ENCODE assay signal across 1 cellular context in the genomic region with DNA sequence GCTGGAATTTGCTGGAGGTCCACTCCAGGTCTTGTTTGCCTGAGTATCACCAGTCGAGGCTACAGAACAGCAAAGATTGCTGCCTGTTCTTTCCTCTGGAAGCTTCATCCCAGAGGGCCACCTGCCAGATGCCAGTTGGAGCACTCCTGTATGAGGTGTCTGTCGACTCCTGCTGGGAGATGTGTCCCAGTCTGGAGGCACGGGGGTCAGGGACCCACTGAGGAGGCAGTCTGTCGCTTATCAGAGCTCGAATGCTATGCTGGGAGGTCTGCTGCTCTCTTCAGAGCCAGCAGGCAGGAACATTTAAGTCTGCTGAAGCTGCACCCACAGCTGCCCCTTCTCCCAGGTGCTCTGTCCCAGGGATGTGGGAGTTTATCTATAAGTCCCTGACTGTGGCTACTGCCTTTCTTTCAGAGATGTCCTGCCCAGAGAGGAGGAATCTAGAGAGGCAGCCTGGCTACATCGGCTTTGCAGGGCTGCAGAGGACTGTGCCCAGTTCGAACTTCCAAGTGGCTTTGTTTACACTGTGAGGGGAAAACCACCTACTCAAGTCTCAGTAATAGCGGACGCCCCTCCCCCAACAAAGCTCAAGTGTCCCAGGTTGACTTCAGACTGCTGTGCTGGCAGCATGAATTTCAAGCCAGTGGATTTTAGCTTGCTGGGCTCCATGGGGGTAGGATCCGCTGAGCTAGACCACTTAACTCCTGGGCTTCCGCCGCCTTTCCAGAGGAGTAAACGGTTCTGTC.
TF ChIP-seq lines count a peak whose summit lies in the region.

No MANE protein-coding gene starts in this region.

TF ChIP-seq in GM23338, 12 proteins besides CTCF, POLR2A, EP300 and RAD21 (continued from another document):
- TF ChIP-seq, protein P1, sequence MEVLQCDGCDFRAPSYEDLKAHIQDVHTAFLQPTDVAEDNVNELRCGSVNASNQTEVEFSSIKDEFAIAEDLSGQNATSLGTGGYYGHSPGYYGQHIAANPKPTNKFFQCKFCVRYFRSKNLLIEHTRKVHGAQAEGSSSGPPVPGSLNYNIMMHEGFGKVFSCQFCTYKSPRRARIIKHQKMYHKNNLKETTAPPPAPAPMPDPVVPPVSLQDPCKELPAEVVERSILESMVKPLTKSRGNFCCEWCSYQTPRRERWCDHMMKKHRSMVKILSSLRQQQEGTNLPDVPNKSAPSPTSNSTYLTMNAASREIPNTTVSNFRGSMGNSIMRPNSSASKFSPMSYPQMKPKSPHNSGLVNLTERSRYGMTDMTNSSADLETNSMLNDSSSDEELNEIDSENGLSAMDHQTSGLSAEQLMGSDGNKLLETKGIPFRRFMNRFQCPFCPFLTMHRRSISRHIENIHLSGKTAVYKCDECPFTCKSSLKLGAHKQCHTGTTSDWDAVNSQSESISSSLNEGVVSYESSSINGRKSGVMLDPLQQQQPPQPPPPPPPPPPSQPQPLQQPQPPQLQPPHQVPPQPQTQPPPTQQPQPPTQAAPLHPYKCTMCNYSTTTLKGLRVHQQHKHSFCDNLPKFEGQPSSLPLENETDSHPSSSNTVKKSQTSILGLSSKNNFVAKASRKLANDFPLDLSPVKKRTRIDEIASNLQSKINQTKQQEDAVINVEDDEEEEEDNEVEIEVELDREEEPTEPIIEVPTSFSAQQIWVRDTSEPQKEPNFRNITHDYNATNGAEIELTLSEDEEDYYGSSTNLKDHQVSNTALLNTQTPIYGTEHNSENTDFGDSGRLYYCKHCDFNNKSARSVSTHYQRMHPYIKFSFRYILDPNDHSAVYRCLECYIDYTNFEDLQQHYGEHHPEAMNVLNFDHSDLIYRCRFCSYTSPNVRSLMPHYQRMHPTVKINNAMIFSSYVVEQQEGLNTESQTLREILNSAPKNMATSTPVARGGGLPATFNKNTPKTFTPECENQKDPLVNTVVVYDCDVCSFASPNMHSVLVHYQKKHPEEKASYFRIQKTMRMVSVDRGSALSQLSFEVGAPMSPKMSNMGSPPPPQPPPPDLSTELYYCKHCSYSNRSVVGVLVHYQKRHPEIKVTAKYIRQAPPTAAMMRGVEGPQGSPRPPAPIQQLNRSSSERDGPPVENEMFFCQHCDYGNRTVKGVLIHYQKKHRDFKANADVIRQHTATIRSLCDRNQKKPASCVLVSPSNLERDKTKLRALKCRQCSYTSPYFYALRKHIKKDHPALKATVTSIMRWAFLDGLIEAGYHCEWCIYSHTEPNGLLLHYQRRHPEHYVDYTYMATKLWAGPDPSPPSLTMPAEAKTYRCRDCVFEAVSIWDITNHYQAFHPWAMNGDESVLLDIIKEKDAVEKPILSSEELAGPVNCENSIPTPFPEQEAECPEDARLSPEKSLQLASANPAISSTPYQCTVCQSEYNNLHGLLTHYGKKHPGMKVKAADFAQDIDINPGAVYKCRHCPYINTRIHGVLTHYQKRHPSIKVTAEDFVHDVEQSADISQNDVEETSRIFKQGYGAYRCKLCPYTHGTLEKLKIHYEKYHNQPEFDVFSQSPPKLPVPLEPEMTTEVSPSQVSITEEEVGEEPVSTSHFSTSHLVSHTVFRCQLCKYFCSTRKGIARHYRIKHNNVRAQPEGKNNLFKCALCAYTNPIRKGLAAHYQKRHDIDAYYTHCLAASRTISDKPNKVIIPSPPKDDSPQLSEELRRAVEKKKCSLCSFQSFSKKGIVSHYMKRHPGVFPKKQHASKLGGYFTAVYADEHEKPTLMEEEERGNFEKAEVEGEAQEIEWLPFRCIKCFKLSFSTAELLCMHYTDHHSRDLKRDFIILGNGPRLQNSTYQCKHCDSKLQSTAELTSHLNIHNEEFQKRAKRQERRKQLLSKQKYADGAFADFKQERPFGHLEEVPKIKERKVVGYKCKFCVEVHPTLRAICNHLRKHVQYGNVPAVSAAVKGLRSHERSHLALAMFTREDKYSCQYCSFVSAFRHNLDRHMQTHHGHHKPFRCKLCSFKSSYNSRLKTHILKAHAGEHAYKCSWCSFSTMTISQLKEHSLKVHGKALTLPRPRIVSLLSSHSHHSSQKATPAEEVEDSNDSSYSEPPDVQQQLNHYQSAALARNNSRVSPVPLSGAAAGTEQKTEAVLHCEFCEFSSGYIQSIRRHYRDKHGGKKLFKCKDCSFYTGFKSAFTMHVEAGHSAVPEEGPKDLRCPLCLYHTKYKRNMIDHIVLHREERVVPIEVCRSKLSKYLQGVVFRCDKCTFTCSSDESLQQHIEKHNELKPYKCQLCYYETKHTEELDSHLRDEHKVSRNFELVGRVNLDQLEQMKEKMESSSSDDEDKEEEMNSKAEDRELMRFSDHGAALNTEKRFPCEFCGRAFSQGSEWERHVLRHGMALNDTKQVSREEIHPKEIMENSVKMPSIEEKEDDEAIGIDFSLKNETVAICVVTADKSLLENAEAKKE (CRISPR knock-in tag; IDR thresholded peaks at IDR 0.05) = no peak
- no peak for TF ChIP-seq JUNB (IDR thresholded peaks at IDR 0.05; ENCODE audit: unreplicated experiment)
- no peak for TF ChIP-seq ZNF331 (CRISPR knock-in tag; IDR thresholded peaks at IDR 0.05; ENCODE audit: low read depth)
- no peak for TF ChIP-seq EZH2phosphoT487 (IDR thresholded peaks at IDR 0.05; ENCODE audit: unreplicated experiment)
- TF ChIP-seq ZNF114 (CRISPR knock-in tag; IDR thresholded peaks at IDR 0.05) = no peak
- TF ChIP-seq, protein P2, sequence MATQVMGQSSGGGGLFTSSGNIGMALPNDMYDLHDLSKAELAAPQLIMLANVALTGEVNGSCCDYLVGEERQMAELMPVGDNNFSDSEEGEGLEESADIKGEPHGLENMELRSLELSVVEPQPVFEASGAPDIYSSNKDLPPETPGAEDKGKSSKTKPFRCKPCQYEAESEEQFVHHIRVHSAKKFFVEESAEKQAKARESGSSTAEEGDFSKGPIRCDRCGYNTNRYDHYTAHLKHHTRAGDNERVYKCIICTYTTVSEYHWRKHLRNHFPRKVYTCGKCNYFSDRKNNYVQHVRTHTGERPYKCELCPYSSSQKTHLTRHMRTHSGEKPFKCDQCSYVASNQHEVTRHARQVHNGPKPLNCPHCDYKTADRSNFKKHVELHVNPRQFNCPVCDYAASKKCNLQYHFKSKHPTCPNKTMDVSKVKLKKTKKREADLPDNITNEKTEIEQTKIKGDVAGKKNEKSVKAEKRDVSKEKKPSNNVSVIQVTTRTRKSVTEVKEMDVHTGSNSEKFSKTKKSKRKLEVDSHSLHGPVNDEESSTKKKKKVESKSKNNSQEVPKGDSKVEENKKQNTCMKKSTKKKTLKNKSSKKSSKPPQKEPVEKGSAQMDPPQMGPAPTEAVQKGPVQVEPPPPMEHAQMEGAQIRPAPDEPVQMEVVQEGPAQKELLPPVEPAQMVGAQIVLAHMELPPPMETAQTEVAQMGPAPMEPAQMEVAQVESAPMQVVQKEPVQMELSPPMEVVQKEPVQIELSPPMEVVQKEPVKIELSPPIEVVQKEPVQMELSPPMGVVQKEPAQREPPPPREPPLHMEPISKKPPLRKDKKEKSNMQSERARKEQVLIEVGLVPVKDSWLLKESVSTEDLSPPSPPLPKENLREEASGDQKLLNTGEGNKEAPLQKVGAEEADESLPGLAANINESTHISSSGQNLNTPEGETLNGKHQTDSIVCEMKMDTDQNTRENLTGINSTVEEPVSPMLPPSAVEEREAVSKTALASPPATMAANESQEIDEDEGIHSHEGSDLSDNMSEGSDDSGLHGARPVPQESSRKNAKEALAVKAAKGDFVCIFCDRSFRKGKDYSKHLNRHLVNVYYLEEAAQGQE (IDR thresholded peaks at IDR 0.05; ENCODE audit: unreplicated experiment) = no peak
